ENCODE assay signal across 9 cellular contexts in the genomic region with DNA sequence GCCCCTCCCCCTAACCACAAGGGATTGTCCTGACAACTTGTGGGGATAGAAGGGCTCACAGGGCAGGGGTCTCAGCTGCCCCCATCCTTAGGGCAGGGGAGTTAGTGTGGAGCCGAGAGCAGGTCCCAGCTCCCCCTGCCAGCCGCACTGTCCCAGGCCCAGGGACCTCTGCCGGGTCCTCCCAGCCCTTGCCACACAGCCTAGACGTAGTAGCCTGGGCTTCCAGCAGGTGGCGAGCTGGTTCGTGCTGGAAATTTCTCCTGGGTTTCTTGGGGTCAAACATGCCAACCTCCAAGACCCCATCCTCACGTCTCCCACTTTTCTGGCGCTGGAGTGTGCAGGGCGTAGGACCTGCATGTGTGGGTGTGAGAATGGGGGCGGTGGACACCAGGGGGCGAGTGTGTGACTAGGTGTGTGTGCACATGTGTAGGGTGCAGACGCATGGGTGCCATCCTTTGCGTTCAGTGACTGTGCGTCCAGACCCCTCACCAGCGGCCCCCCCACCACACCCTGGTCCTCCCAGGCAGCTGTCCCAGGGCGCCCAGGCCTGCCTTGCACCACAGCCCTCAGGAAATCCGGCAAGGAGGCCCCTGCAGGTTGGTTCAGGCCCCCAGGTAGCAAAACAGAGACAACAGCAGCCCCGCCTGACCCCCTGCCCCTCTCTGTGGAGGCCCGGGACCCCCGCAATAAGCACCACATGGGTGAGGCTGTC. TPM values are rescaled to one million over a fixed set of nuclear protein-coding genes. Genes with fewer than 3 reads are reported as not detected.
A peak's percentile ranks its signal among the peaks of the same experiment; 100 is the strongest.
DNase-seq lines count a peak whose midpoint lies in the region; ATAC-seq and TF ChIP-seq lines count a peak whose summit lies in the region.
"Had no signal": no experiment of that assay in that cellular context is flagged by ENCODE, and none has a peak within 500 bp of the region (broad histone marks: within the 10 kb centered on the region; RNA-seq: fewer than 3 reads in every experiment).

No MANE protein-coding gene starts in this region.

- peak; percentile 60 for TF ChIP-seq CTCF in CD8-positive, alpha-beta T cell (IDR thresholded peaks at IDR 0.05)
- peak; percentile 77 to 84 for TF ChIP-seq CTCF in fibroblast of lung (conservative IDR thresholded peaks at IDR 0.05 in 1 of 2, IDR thresholded peaks at IDR 0.05 in 1 of 2; ENCODE audit: low read depth in 1 of 2, low read length in 2 of 2)

- ATAC-seq in CD8-positive, alpha-beta T cell: peak; percentile 49
- no peak for ATAC-seq in GM18519 (IDR thresholded peaks at IDR 0.05; ENCODE audit: low FRiP score, unreplicated experiment)

- no peaks in the 10 kb centered on the region for H3K27me3 ChIP-seq in CD8-positive, alpha-beta T cell (ENCODE audit: insufficient read depth, low read length)
- no peaks in the 10 kb centered on the region for H3K27me3 ChIP-seq in fibroblast of lung (ENCODE audit: control insufficient read depth, insufficient read depth, low read length)

- no peak overlapping the region for H3K27ac Mint-ChIP-seq in CD8-positive, alpha-beta T cell
- H3K27ac Mint-ChIP-seq in activated CD4-positive, alpha-beta memory T cell treated with anti-CD3 and anti-CD28 coated beads for 36 hours: no peak overlapping the region

- no peaks in the 10 kb centered on the region for H3K9me3 Mint-ChIP-seq in CD8-positive, alpha-beta T cell
- no peaks in the 10 kb centered on the region for H3K9me3 Mint-ChIP-seq in activated CD4-positive, alpha-beta memory T cell treated with anti-CD3 and anti-CD28 coated beads for 36 hours

- CTCF ChIA-PET in CD8-positive, alpha-beta T cell (lab: Charles Lee): interaction anchor here (0.8 to 14.6 kb wide), 7 partner anchors 9 to 222 kb away, joined by 3 to 431 read pairs (median 4); a partner anchor contains a TSS
- CTCF ChIA-PET in activated CD4-positive, alpha-beta memory T cell treated with anti-CD3 and anti-CD28 coated beads for 36 hours (lab: Charles Lee): interaction anchor here (0.7 to 14.7 kb wide), 11 partner anchors 9 to 230 kb away, joined by 3 to 251 read pairs (median 3); a partner anchor contains a TSS

- H4K20me1 ChIP-seq in fibroblast of lung (ENCODE audit: control insufficient read depth, extremely low read depth, insufficient read depth, low read length): no peaks in the 10 kb centered on the region

- H3K79me2 ChIP-seq in fibroblast of lung (ENCODE audit: control insufficient read depth, insufficient read depth, low read length): no peaks in the 10 kb centered on the region

- no peak overlapping the region for H2AFZ ChIP-seq in fibroblast of lung (ENCODE audit: low read length)

- H3K27ac ChIP-seq in CD8-positive, alpha-beta T cell (ENCODE audit: low read depth, low read length): no peak overlapping the region
- no peak overlapping the region for H3K27ac ChIP-seq in fibroblast of lung (ENCODE audit: insufficient read depth, low read length)
- H3K27ac ChIP-seq: epithelial cell of prostate had no signal

- H3K4me1 Mint-ChIP-seq in CD8-positive, alpha-beta T cell (ENCODE audit: low read depth): peaks cover 14% of the 10 kb centered on the region
- H3K4me1 Mint-ChIP-seq in activated CD4-positive, alpha-beta memory T cell treated with anti-CD3 and anti-CD28 coated beads for 36 hours (ENCODE audit: low read depth): peaks cover 8% of the 10 kb centered on the region

- peak in 4 of 7 experiments; percentile 23 to 61 (median 44) for DNase-seq in CD8-positive, alpha-beta T cell
- peak; percentile 23 for DNase-seq in HT1080 (ENCODE audit: low read depth)
- DNase-seq in activated CD4-positive, alpha-beta memory T cell treated with anti-CD3 and anti-CD28 coated beads for 36 hours: peak; percentile 60
- peak; percentile 2 to 15 for DNase-seq in fibroblast of lung (ENCODE audit: low read depth in 2 of 2)
- DNase-seq in renal cortical epithelial cell (ENCODE audit: low read depth): peak; percentile 2
- no peak for DNase-seq in NCI-H1105 (lab: John Stamatoyannopoulos, UW)
- DNase-seq in middle frontal gyrus (ENCODE audit: extremely low spot score, low spot score): no peak

- no peaks in the 10 kb centered on the region for H3K27me3 Mint-ChIP-seq in CD8-positive, alpha-beta T cell (ENCODE audit: low read depth)
- H3K27me3 Mint-ChIP-seq in activated CD4-positive, alpha-beta memory T cell treated with anti-CD3 and anti-CD28 coated beads for 36 hours: no peaks in the 10 kb centered on the region

- POLR2A ChIA-PET in CD8-positive, alpha-beta T cell (lab: Charles Lee): interaction anchor here (0.8 to 0.9 kb wide), 2 partner anchors 11 to 44 kb away, joined by 3 to 5 read pairs; no protein-coding TSS in a partner anchor
- POLR2A ChIA-PET in activated CD4-positive, alpha-beta memory T cell treated with anti-CD3 and anti-CD28 coated beads for 36 hours (lab: Charles Lee): no interaction called here

- peaks cover 8% of the 10 kb centered on the region for H3K4me1 ChIP-seq in CD8-positive, alpha-beta T cell (ENCODE audit: insufficient read depth, low read length)
- H3K4me1 ChIP-seq in fibroblast of lung (ENCODE audit: control insufficient read depth, extremely low read depth, insufficient read depth, low read length): no peaks in the 10 kb centered on the region

- no peak overlapping the region for H3K4me3 ChIP-seq in CD8-positive, alpha-beta T cell (ENCODE audit: low read depth, low read length)
- no peak overlapping the region for H3K4me3 ChIP-seq in fibroblast of lung (replicated peaks in 1 of 4; ENCODE audit: control extremely low read depth in 1 of 4, insufficient read depth in 1 of 4, low read depth in 3 of 4, low read length in 4 of 4)

- H3K9me3 ChIP-seq in CD8-positive, alpha-beta T cell (ENCODE audit: low read length): no peaks in the 10 kb centered on the region
- no peaks in the 10 kb centered on the region for H3K9me3 ChIP-seq in fibroblast of lung (ENCODE audit: control insufficient read depth, insufficient read depth, low read depth, low read length)

- no peak overlapping the region for H3K9ac ChIP-seq in fibroblast of lung (ENCODE audit: insufficient read depth, low read length)

- no peak overlapping the region for H3K4me3 Mint-ChIP-seq in CD8-positive, alpha-beta T cell
- no peak overlapping the region for H3K4me3 Mint-ChIP-seq in activated CD4-positive, alpha-beta memory T cell treated with anti-CD3 and anti-CD28 coated beads for 36 hours

- no peak overlapping the region for H3K4me2 ChIP-seq in fibroblast of lung (ENCODE audit: extremely low read depth, insufficient read depth, low read length)

- intact Hi-C loops in CD8-positive, alpha-beta T cell (cut with DNase I, micrococcal nuclease): no loop called here
- intact Hi-C loops in activated CD4-positive, alpha-beta memory T cell treated with anti-CD3 and anti-CD28 coated beads for 36 hours (cut with micrococcal nuclease): no loop called here

- H3K36me3 Mint-ChIP-seq in CD8-positive, alpha-beta T cell: peaks cover 34% of the 10 kb centered on the region
- no peaks in the 10 kb centered on the region for H3K36me3 Mint-ChIP-seq in activated CD4-positive, alpha-beta memory T cell treated with anti-CD3 and anti-CD28 coated beads for 36 hours

- H3K36me3 ChIP-seq in CD8-positive, alpha-beta T cell (ENCODE audit: insufficient read depth, low read length): peaks cover 22% of the 10 kb centered on the region
- H3K36me3 ChIP-seq in fibroblast of lung (ENCODE audit: control insufficient read depth, insufficient read depth, low read length): no peaks in the 10 kb centered on the region

RNA-seq across cellular contexts. Expression of a gene that starts 29.5 kb away (rescaled TPM):
- total RNA-seq in CD8-positive, alpha-beta T cell: 10 to 100 TPM; 16.5 to 17.1 TPM
- 0.02 and 0.10 TPM in 2 replicates for total RNA-seq in HT1080 (2014; rRNA removed; shearing (Covaris generic))
- 0.06 and 0.12 TPM in 2 replicates for polyA plus RNA-seq in HT1080 (2015; cell fraction: cytosol; rRNA removed)
- 0.14 TPM in 1 of 2 replicates, not detected in the other for polyA plus RNA-seq in HT1080 (2015; cell fraction: nucleus; rRNA removed)
- 1 to 10 TPM; 2.9 to 3.8 TPM for total RNA-seq in activated CD4-positive, alpha-beta memory T cell treated with anti-CD3 and anti-CD28 coated beads for 36 hours
- total RNA-seq in fibroblast of lung (under 0.01 TPM in 2 replicates), renal cortical epithelial cell (0.35 and 0.70 TPM in 2 replicates)
- 0.01 TPM in 1 of 2 replicates, not detected in the other for polyA plus RNA-seq in fibroblast of lung
- polyA plus RNA-seq in fibroblast of lung (2012): 0.03 TPM in 1 of 2 replicates, not detected in the other
- not detected in 2 replicates for polyA minus RNA-seq in fibroblast of lung (ENCODE audit: low replicate concordance)

RNA-seq across cellular contexts. Expression of a gene that starts 41.5 kb away (rescaled TPM):
- total RNA-seq in CD8-positive, alpha-beta T cell: 1 to 10 TPM in 1 of 2 experiments, not detected in 1; 2.0 TPM
- total RNA-seq in HT1080 (2014; rRNA removed; shearing (Covaris generic)): 0.27 TPM in 1 of 2 replicates, not detected in the other
- 0.08 and 0.12 TPM in 2 replicates for polyA plus RNA-seq in HT1080 (2015; cell fraction: cytosol; rRNA removed)
- 2.0 and 2.1 TPM in 2 replicates for polyA plus RNA-seq in HT1080 (2015; cell fraction: nucleus; rRNA removed)
- total RNA-seq in activated CD4-positive, alpha-beta memory T cell treated with anti-CD3 and anti-CD28 coated beads for 36 hours: 1 to 10 TPM; 1.8 to 2.5 TPM
- total RNA-seq in fibroblast of lung: 0.66 TPM in 1 of 2 replicates, not detected in the other
- 0.05 and 0.23 TPM in 2 replicates for polyA plus RNA-seq in fibroblast of lung
- polyA plus RNA-seq in fibroblast of lung (2012): 0.19 TPM in 1 of 2 replicates, not detected in the other
- polyA minus RNA-seq in fibroblast of lung (ENCODE audit: low replicate concordance): not detected in 2 replicates
- total RNA-seq in renal cortical epithelial cell: 0.30 and 0.69 TPM in 2 replicates

Comparison
In these comparisons a context has a peak if more than half of its experiments do, and no peak if none do; other contexts are left out.
1. DNase-seq: peak in CD8-positive, alpha-beta T cell (4 of 7), HT1080 (single experiment), activated CD4-positive, alpha-beta memory T cell treated with anti-CD3 and anti-CD28 coated beads for 36 hours (single experiment), fibroblast of lung (2 of 2) and renal cortical epithelial cell (single experiment); none in NCI-H1105 (single experiment) and middle frontal gyrus (single experiment).